In genomic region chr11:19072464-19072863, GRCh38 we compare ENCODE assay signal across 19 cellular contexts. TPM values are rescaled to one million over a fixed set of nuclear protein-coding genes. Genes with fewer than 3 reads are reported as not detected.
"Had no signal": no experiment of that assay in that cellular context is flagged by ENCODE, and none has a peak within 500 bp of the region (broad histone marks: within the 10 kb centered on the region; RNA-seq: fewer than 3 reads in every experiment).

No MANE protein-coding gene starts in this region.

- H3K27ac Mint-ChIP-seq: activated CD4-positive, alpha-beta memory T cell treated with anti-CD3 and anti-CD28 coated beads for 36 hours; natural killer cell treated with Interleukin-12 subunit alpha and Interleukin-12 subunit beta and Interleukin-15 and Interleukin-18, amount 100 ng/mL, for 72 hours; stimulated activated naive B cell treated with anti-CD40 and anti-IgM and Interleukin-4, amounts not matched to agents 10 μg/mL and 1 μg/mL and 100 μg/mL, for 72 hours; T-helper 2 cell treated with Interferon-gamma antibody and Interleukin-4, amounts not matched to agents 5 μg/mL and 100 μg/mL, for 36 hours had no signal

- H3K9me3 ChIP-seq: right lobe of liver had no signal

- DNase-seq: activated CD4-positive, alpha-beta memory T cell treated with anti-CD3 and anti-CD28 coated beads for 36 hours; activated CD4-positive, CD25-positive, alpha-beta regulatory T cell treated with anti-CD3 and anti-CD28 coated beads, Interleukin-2, amount 50 U/mL, for 72 hours; activated gamma-delta T cell treated with Interleukin-2 at 50 U/mL for 16 hours; activated T-cell treated with anti-CD3 and anti-CD28 coated beads, Interleukin-2, amount 50 U/mL, for 48 hours; kidney glomerular epithelial cell; psoas muscle; right lobe of liver; stimulated activated CD4-positive, alpha-beta T cell treated with anti-CD3 and anti-CD28 coated beads, Interleukin-2, amount 100 ng/mL, for 24 hours; stimulated activated naive B cell treated with anti-CD40 and anti-IgM and Interleukin-4, amounts not matched to agents 10 μg/mL and 1 μg/mL and 100 μg/mL, for 72 hours; SW 1271 had no signal

- H2AFZ ChIP-seq: hepatocyte had no signal

- FAIRE-seq: astrocyte, colon, endothelial cell of umbilical vein had no signal

- H3K9me3 Mint-ChIP-seq: natural killer cell treated with Interleukin-12 subunit alpha and Interleukin-12 subunit beta and Interleukin-15 and Interleukin-18, amount 100 ng/mL, for 72 hours had no signal

- H3K27me3 ChIP-seq: hepatocyte, right lobe of liver had no signal

- H3K79me2 ChIP-seq: hepatocyte had no signal

- H3K36me3 Mint-ChIP-seq: activated CD4-positive, alpha-beta memory T cell treated with anti-CD3 and anti-CD28 coated beads for 36 hours had no signal

- H3K36me3 ChIP-seq: cardiac muscle cell, gastroesophageal sphincter, right lobe of liver had no signal

- H3K27ac ChIP-seq: cardiac muscle cell, gastroesophageal sphincter, hepatocyte, psoas muscle, right lobe of liver had no signal

- H3K4me1 ChIP-seq: gastroesophageal sphincter, psoas muscle had no signal

- H3K4me2 ChIP-seq: hepatocyte had no signal

- ATAC-seq: gastroesophageal sphincter; psoas muscle; right lobe of liver; stimulated activated naive B cell treated with anti-CD40 and anti-IgM and Interleukin-4, amounts not matched to agents 10 μg/mL and 1 μg/mL and 100 μg/mL, for 72 hours had no signal

- H3K4me3 ChIP-seq: cardiac muscle cell, gastroesophageal sphincter, hepatocyte, psoas muscle, right lobe of liver had no signal

RNA-seq across cellular contexts. Expression of gene MRGPRX2, which starts 11.9 kb away (rescaled TPM):
- total RNA-seq: activated CD4-positive, alpha-beta memory T cell treated with anti-CD3 and anti-CD28 coated beads for 36 hours; astrocyte; cardiac muscle cell; endothelial cell of umbilical vein; hepatocyte; natural killer cell treated with Interleukin-12 subunit alpha and Interleukin-12 subunit beta and Interleukin-15 and Interleukin-18, amount 100 ng/mL, for 72 hours; psoas muscle; right lobe of liver; temporal lobe had no signal
- polyA plus RNA-seq: cardiac muscle cell, endothelial cell of umbilical vein, hepatocyte had no signal
